ENCODE assay signal across 9 cellular contexts in the genomic region with DNA sequence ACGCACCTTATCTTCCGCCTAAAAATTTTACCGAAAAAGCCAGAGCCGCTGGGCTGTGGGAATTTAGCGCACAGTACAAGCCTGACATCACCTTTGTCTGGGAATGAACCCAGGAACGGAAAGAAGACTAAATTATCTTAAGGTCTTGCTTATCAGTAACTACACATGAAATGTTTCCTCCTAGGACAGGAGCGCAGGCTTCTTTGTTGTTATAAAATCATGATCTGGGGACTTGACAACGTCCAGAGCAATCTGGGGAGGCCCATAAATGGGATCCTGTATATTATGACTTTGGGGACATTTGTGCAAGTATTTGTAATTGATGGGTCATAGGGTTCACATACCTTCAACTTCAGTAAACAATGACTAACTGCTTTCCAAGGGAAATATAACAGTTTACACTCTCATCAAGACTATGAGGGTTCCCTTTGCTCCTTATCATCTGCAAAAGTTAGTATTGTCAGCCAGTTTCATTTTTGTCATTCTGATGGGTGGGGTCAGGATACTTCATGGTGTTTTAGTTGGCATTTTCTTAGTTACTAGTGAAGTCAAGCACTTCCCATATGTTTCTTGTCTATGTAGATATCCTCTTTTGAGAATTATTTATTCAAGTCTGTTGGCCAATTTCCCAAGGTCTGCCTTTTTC.
DNase-seq lines count a peak whose midpoint lies in the region; ATAC-seq and TF ChIP-seq lines count a peak whose summit lies in the region.
"Had no signal": no experiment of that assay in that cellular context is flagged by ENCODE, and none has a peak within 500 bp of the region (broad histone marks: within the 10 kb centered on the region; RNA-seq: fewer than 3 reads in every experiment).

No MANE protein-coding gene starts in this region.

- H3K79me2 ChIP-seq in mammary epithelial cell (ENCODE audit: insufficient read depth, low read length): no peaks in the 10 kb centered on the region

- no peak overlapping the region for H3K27ac ChIP-seq in mammary epithelial cell (ENCODE audit: insufficient read depth, low read depth, low read length)
- no peak overlapping the region for H3K27ac ChIP-seq in muscle layer of duodenum (ENCODE audit: low read length)
- no peak overlapping the region for H3K27ac ChIP-seq in colonic mucosa

- no peak overlapping the region for H3K4me3 ChIP-seq in mammary epithelial cell (replicated peaks in 1 of 3; ENCODE audit: insufficient read depth in 1 of 3, low read depth in 2 of 3, low read length in 3 of 3)
- peak overlapping the region; percentile 41 to 45 for H3K4me3 ChIP-seq in muscle layer of duodenum (ENCODE audit: low read depth in 1 of 2, low read length in 2 of 2)
- no peak overlapping the region for H3K4me3 ChIP-seq in colonic mucosa

- peak overlapping the region; percentile 75 for H3K4me2 ChIP-seq in mammary epithelial cell (ENCODE audit: insufficient read depth, low read depth, low read length)

- dilution Hi-C loops in mammary epithelial cell (cut with HindIII; ENCODE audit: low sequenced_read_pairs): no loop called here

- CTCF ChIA-PET in mammary epithelial cell (lab: Charles Lee; ENCODE audit: low non-redundant PET): interaction anchor here (0.6 to 1.0 kb wide), 8 partner anchors 35 to 252 kb away, joined by 3 to 11 read pairs (median 4); no protein-coding TSS in a partner anchor

- H3K9ac ChIP-seq in mammary epithelial cell (ENCODE audit: insufficient read depth, low read length) (no peak overlapping the region), colonic mucosa (ENCODE audit: low read depth in 2 of 2, low read length in 2 of 2) (no peak overlapping the region)

- TF ChIP-seq CTCF in mammary epithelial cell (conservative IDR thresholded peaks at IDR 0.05 in 1 of 2, IDR thresholded peaks at IDR 0.05 in 1 of 2; ENCODE audit: extremely low read depth in 1 of 2, insufficient read depth in 1 of 2, low read depth in 1 of 2, low read length in 2 of 2): no peak
- TF ChIP-seq CTCF in colonic mucosa (IDR thresholded peaks at IDR 0.05): no peak

- in situ Hi-C loops in Caki2 (cut with HindIII; ENCODE audit: low pct_unique_long_range_greater_than_20kb, low sequenced_read_pairs) (no loop called here), mammary epithelial cell (cut with MboI; ENCODE audit: low sequenced_read_pairs in 2 of 2) (loop anchor here (5.0 to 10.0 kb wide), 2 partner anchors 210 to 217 kb away; partner anchors contain the start of gene PFN2 (in 1 of the 2))

- peak overlapping the region; percentile 92 for H2AFZ ChIP-seq in mammary epithelial cell (ENCODE audit: low read depth, low read length)

- no peaks in the 10 kb centered on the region for H3K9me3 ChIP-seq in mammary epithelial cell (replicated peaks; ENCODE audit: insufficient read depth, low read length)
- peaks cover 0 to 7% of the 10 kb centered on the region in 2 donors for H3K9me3 ChIP-seq in muscle layer of duodenum (ENCODE audit: control insufficient read depth in 1 of 2, low read length in 2 of 2)
- H3K9me3 ChIP-seq in colonic mucosa: no peaks in the 10 kb centered on the region

- DNase-seq in Caki2 (ENCODE audit: low read depth): peak; percentile 62
- peak; percentile 8 for DNase-seq in mammary epithelial cell
- no peak for DNase-seq in NCI-H345 treated with DMSO at 0.1 percent for 48 hours (lab: John Stamatoyannopoulos, UW; ENCODE audit: unreplicated experiment)
- no peak for DNase-seq in colonic mucosa
- DNase-seq in stimulated activated CD4-positive, alpha-beta T cell treated with anti-CD3 and anti-CD28 coated beads, Interleukin-1b, Interleukin-23, amount 100 ng/mL, for 48 hours: no peak
- DNase-seq: GF-D8 had no signal

- no peaks in the 10 kb centered on the region for H4K20me1 ChIP-seq in mammary epithelial cell (ENCODE audit: insufficient read depth, low read length)

- H3K4me1 ChIP-seq in mammary epithelial cell (ENCODE audit: insufficient read depth, low read length): peaks cover 12% of the 10 kb centered on the region
- no peaks in the 10 kb centered on the region for H3K4me1 ChIP-seq in muscle layer of duodenum (ENCODE audit: control insufficient read depth in 1 of 2, insufficient read depth in 2 of 2, low read length in 2 of 2)
- H3K4me1 ChIP-seq in colonic mucosa: no peaks in the 10 kb centered on the region

- intact Hi-C loops in mammary epithelial cell (cut with micrococcal nuclease) (loop anchor here (1.0 to 10.0 kb wide), 5 partner anchors 37 to 420 kb away; no protein-coding TSS in a partner anchor), colonic mucosa (cut with DNase I) (loop anchor here (2.0 kb wide), 1 partner anchor 218 kb away; no protein-coding TSS in a partner anchor)

- BruUV-seq in mammary epithelial cell (replicated peaks; lab: Mats Ljungman, UMichigan): no TSS peak

- 17% methylated on average over 8 of the region's 8 CpGs for WGBS in mammary epithelial cell (ENCODE audit: low coverage, missing lambda C conversion rate)

- peak; percentile 17 for ATAC-seq in HG03460 (IDR thresholded peaks at IDR 0.05; ENCODE audit: unreplicated experiment)
- no peak for ATAC-seq in GM19328 (IDR thresholded peaks at IDR 0.05; ENCODE audit: unreplicated experiment)

- H3K36me3 ChIP-seq in mammary epithelial cell (ENCODE audit: insufficient read depth, low read length) (no peaks in the 10 kb centered on the region), muscle layer of duodenum (ENCODE audit: control insufficient read depth in 1 of 2, insufficient read depth in 2 of 2, low read length in 2 of 2) (no peaks in the 10 kb centered on the region), colonic mucosa (no peaks in the 10 kb centered on the region)

- H3K27me3 ChIP-seq in mammary epithelial cell (ENCODE audit: insufficient read depth, low read length) (no peaks in the 10 kb centered on the region), muscle layer of duodenum (ENCODE audit: low read depth, low read length) (no peaks in the 10 kb centered on the region), colonic mucosa (no peaks in the 10 kb centered on the region)

Comparison
In these comparisons a context has a peak if more than half of its experiments do, and no peak if none do; other contexts are left out.
1. DNase-seq: peak in Caki2 (single experiment) and mammary epithelial cell (single experiment); none in NCI-H345 treated with DMSO at 0.1 percent for 48 hours (single experiment), colonic mucosa (single experiment) and stimulated activated CD4-positive, alpha-beta T cell treated with anti-CD3 and anti-CD28 coated beads, Interleukin-1b, Interleukin-23, amount 100 ng/mL, for 48 hours (single experiment).
2. H3K4me3 ChIP-seq: peak in muscle layer of duodenum (2 of 2); none in mammary epithelial cell (0 of 3) and colonic mucosa (single experiment).